18 cellular contexts compared by ENCODE assay signal in genomic region chr5:100762163-100762562, GRCh38.
"Had no signal": no experiment of that assay in that cellular context is flagged by ENCODE, and none has a peak within 500 bp of the region (broad histone marks: within the 10 kb centered on the region; RNA-seq: fewer than 3 reads in every experiment).

No MANE protein-coding gene starts in this region.

- H3K36me3 ChIP-seq: right lobe of liver, spleen, suprapubic skin had no signal

- DNase-seq: activated CD4-positive, alpha-beta T cell treated with anti-CD3 and anti-CD28 coated beads, Interleukin-2, amount 50 U/mL, for 4 hours; activated CD4-positive, CD25-positive, alpha-beta regulatory T cell treated with anti-CD3 and anti-CD28 coated beads, Interleukin-2, amount 50 U/mL, for 72 hours; activated CD8-positive, alpha-beta memory T cell treated with anti-CD3 and anti-CD28 coated beads, Interleukin-2, amount 10 ng/mL, durations not matched to agents 7 days and 5 days; activated T-cell treated with anti-CD3 and anti-CD28 coated beads, Interleukin-2, amount 50 U/mL, for 1 hour; amygdala; foreskin melanocyte; head of caudate nucleus; mammary epithelial cell; occipital lobe; psoas muscle; right lobe of liver; spleen; T-helper 1 cell; T1000 had no signal

- H3K4me1 ChIP-seq: psoas muscle, right lobe of liver, spleen, suprapubic skin had no signal

- H3K27ac ChIP-seq: psoas muscle, right lobe of liver, SK-N-MC, spleen, suprapubic skin had no signal

- H3K4me3 ChIP-seq: psoas muscle, right lobe of liver, SK-N-MC, spleen, suprapubic skin had no signal

- H3K9me3 ChIP-seq: psoas muscle, right lobe of liver, spleen, suprapubic skin had no signal

- ATAC-seq: activated CD8-positive, alpha-beta memory T cell treated with anti-CD3 and anti-CD28 coated beads, Interleukin-2, amount 10 ng/mL, durations not matched to agents 7 days and 5 days; esophagus mucosa; left lobe of liver; psoas muscle; right lobe of liver had no signal

- H3K27me3 ChIP-seq: right lobe of liver, spleen, suprapubic skin had no signal
